20 cellular contexts compared by ENCODE assay signal in genomic region chr16:28040039-28040438, GRCh38. TPM values are rescaled to one million over a fixed set of nuclear protein-coding genes. Genes with fewer than 3 reads are reported as not detected.
DNase-seq lines count a peak whose midpoint lies in the region; ATAC-seq, FAIRE-seq and TF ChIP-seq lines count a peak whose summit lies in the region.
"Had no signal": no experiment of that assay in that cellular context is flagged by ENCODE, and none has a peak within 500 bp of the region (broad histone marks: within the 10 kb centered on the region; RNA-seq: fewer than 3 reads in every experiment).

No MANE protein-coding gene starts in this region.

- H4K91ac ChIP-seq in H1 (replicated peaks; ENCODE audit: insufficient read length, low read length) = no peak overlapping the region

- H3K4me3 ChIP-seq in GM23338 (no peak overlapping the region), H1 (ENCODE audit: extremely low read depth in 1 of 4, insufficient read depth in 2 of 4, low read depth in 3 of 4, low read length in 4 of 4) (no peak overlapping the region)
- H3K4me3 ChIP-seq: A549, GM23248 had no signal

- H3K56ac ChIP-seq in H1 (replicated peaks; ENCODE audit: insufficient read length, low read depth, low read length) = no peak overlapping the region

- no peak overlapping the region for H4K5ac ChIP-seq in H1 (ENCODE audit: insufficient read length, low read depth, low read length)

- H3K4me3 Mint-ChIP-seq in GM23338 (no peak overlapping the region), endothelial cell (ENCODE audit: unreplicated experiment) (no peak overlapping the region)
- H3K4me3 Mint-ChIP-seq: CD4-positive, alpha-beta T cell; H9 had no signal

- no peaks in the 10 kb centered on the region for H3K9me2 ChIP-seq in GM23338 (ENCODE audit: insufficient read depth)

- H3K27me3 Mint-ChIP-seq in GM23338 (ENCODE audit: insufficient read depth, low read depth, poor library complexity) = peaks cover 2% of the 10 kb centered on the region
- H3K27me3 Mint-ChIP-seq in endothelial cell (ENCODE audit: unreplicated experiment) = no peaks in the 10 kb centered on the region

- no peak overlapping the region for H4K8ac ChIP-seq in H1 (ENCODE audit: extremely low read depth, insufficient read depth, low read length)

- no peaks in the 10 kb centered on the region for H4K20me1 ChIP-seq in GM23338 (replicated peaks; ENCODE audit: insufficient read depth)
- H4K20me1 ChIP-seq in H1 (replicated peaks in 1 of 2; ENCODE audit: control insufficient read depth in 1 of 2, insufficient read depth in 2 of 2, low read length in 2 of 2) = peaks cover 0 to 4% of the 10 kb centered on the region in 2 experiments

- no peaks in the 10 kb centered on the region; a peak in 1 of 4 replicates for H3K9me3 ChIP-seq in H1 (ENCODE audit: insufficient read depth in 2 of 2, low read depth in 1 of 2, low read length in 1 of 2)
- H3K9me3 ChIP-seq: A549, Caco-2 had no signal

- H3K36me3 Mint-ChIP-seq in GM23338 (ENCODE audit: low read depth) (no peaks in the 10 kb centered on the region), endothelial cell (ENCODE audit: low read depth, unreplicated experiment) (no peaks in the 10 kb centered on the region)

- H3K9ac ChIP-seq in H1 (replicated peaks in 1 of 4; ENCODE audit: extremely low read depth in 1 of 4, low read depth in 3 of 4, low read length in 3 of 4) = no peak overlapping the region
- H3K9ac ChIP-seq: GM23248 had no signal

- TF ChIP-seq POLR2A in H1 (IDR thresholded peaks at IDR 0.05; ENCODE audit: control extremely low read depth in 1 of 2, low read depth in 2 of 2, low read length in 2 of 2) = no peak

- TF ChIP-seq CTCF in GM23338 (conservative IDR thresholded peaks at IDR 0.05; ENCODE audit: low read depth in 2 of 2) (no peak), H1 (IDR thresholded peaks at IDR 0.05; ENCODE audit: control extremely low read depth in 1 of 3, insufficient read depth in 1 of 3, low read depth in 1 of 3, low read length in 3 of 3) (no peak), endothelial cell (IDR thresholded peaks at IDR 0.05; ENCODE audit: unreplicated experiment) (no peak)

- H3K14ac ChIP-seq in H1 (ENCODE audit: insufficient read length) = no peak overlapping the region

- intact Hi-C loops in posterior vena cava (cut with DNase I) = no loop called here

- no peaks in the 10 kb centered on the region for H3F3A ChIP-seq in GM23338 (replicated peaks; ENCODE audit: low read depth)

- no peak overlapping the region for H2AFZ ChIP-seq in GM23338
- no peak overlapping the region for H2AFZ ChIP-seq in H1 (ENCODE audit: low read length)
- H2AFZ ChIP-seq: GM23248 had no signal

- H3K23me2 ChIP-seq in H1 (ENCODE audit: low read depth, low read length) = peaks cover 3% of the 10 kb centered on the region

- peak overlapping the region; percentile 61; the same call in 1 of the 2 replicates for H2BK15ac ChIP-seq in H1 (ENCODE audit: low read length)

- H3K27ac Mint-ChIP-seq in GM23338 = no peak overlapping the region
- no peak overlapping the region for H3K27ac Mint-ChIP-seq in endothelial cell (ENCODE audit: unreplicated experiment)
- H3K27ac Mint-ChIP-seq: CD4-positive, alpha-beta T cell; H9 had no signal

- H3K4ac ChIP-seq in H1 (replicated peaks; ENCODE audit: insufficient read length, low read depth, low read length) = no peak overlapping the region

- H3K79me2 ChIP-seq in GM23338 (replicated peaks; ENCODE audit: insufficient read depth) (no peaks in the 10 kb centered on the region), H1 (ENCODE audit: control insufficient read depth in 1 of 2, insufficient read depth in 2 of 2, low read length in 2 of 2) (no peaks in the 10 kb centered on the region)

- no peak for FAIRE-seq in H1 (lab: Jason Lieb, UNC)
- FAIRE-seq in HTR-8/SVneo (lab: Jason Lieb, UNC) = no peak
- FAIRE-seq: A549, D721Med, G401.6, GM12891, GM18507 had no signal

- H3K4me1 Mint-ChIP-seq in GM23338 = no peaks in the 10 kb centered on the region
- H3K4me1 Mint-ChIP-seq in endothelial cell (ENCODE audit: unreplicated experiment) = peaks cover 2% of the 10 kb centered on the region

- POLR2A ChIA-PET in H1 (lab: Charles Lee; ENCODE audit: partially characterized antibody) = no interaction called here

- H3K4me2 ChIP-seq in GM23338 = no peak overlapping the region
- H3K4me2 ChIP-seq in H1 (ENCODE audit: insufficient read depth in 1 of 2, low read depth in 2 of 2, low read length in 2 of 2) = no peak overlapping the region
- H3K4me2 ChIP-seq: A549 had no signal

- no peak overlapping the region for H2AK5ac ChIP-seq in H1 (ENCODE audit: low read depth, low read length)

- H3K27ac ChIP-seq in GM23338 (ENCODE audit: low read depth) (no peak overlapping the region), H1 (ENCODE audit: low read depth, low read length) (no peak overlapping the region)
- H3K27ac ChIP-seq: 22Rv1, A549, C4-2B, GM23248 had no signal

- no peak for TF ChIP-seq RAD21 in H1 (IDR thresholded peaks at IDR 0.05 in 1 of 2, conservative IDR thresholded peaks at IDR 0.05 in 1 of 2; ENCODE audit: low read depth in 2 of 2, low read length in 2 of 2)

- H3K79me1 ChIP-seq in H1 (ENCODE audit: low read depth, low read length) = no peaks in the 10 kb centered on the region

- no peak overlapping the region for H3K18ac ChIP-seq in H1 (ENCODE audit: extremely low read depth, low read length)

- no peak overlapping the region for H2BK120ac ChIP-seq in H1 (replicated peaks; ENCODE audit: low read depth, low read length)

- no peak overlapping the region for H2BK5ac ChIP-seq in H1 (ENCODE audit: low read depth, low read length)

- no peak overlapping the region for H2BK12ac ChIP-seq in H1 (ENCODE audit: low read depth, low read length)

- CTCF ChIA-PET in H1 (lab: Charles Lee; ENCODE audit: partially characterized antibody) = no interaction called here

- H3K4me1 ChIP-seq in GM23338 (ENCODE audit: insufficient read depth) (no peaks in the 10 kb centered on the region), H1 (replicated peaks in 1 of 4; ENCODE audit: control insufficient read depth in 3 of 4, insufficient read depth in 4 of 4, low read length in 3 of 4) (peaks cover 0 to 7% (median 3%) of the 10 kb centered on the region in 4 experiments; a peak in 5 of 7 replicates)
- H3K4me1 ChIP-seq: A549, Caco-2 had no signal

- H3K36me3 ChIP-seq in GM23338 (ENCODE audit: insufficient read depth) (no peaks in the 10 kb centered on the region), H1 (ENCODE audit: control insufficient read depth in 2 of 4, insufficient read depth in 4 of 4, low read length in 3 of 4) (no peaks in the 10 kb centered on the region)

- WGBS in H1 (ENCODE audit: extremely low coverage in 1 of 2, insufficient coverage in 1 of 2, insufficient read length in 1 of 2, insufficient replicate concordance in 2 of 2, low coverage in 1 of 2, low lambda C conversion rate in 2 of 2, missing lambda C conversion rate in 1 of 2), 2 experiments = 37% methylated on average over 8 of the region's 8 CpGs; no CpG with 5 or more reads in 1 of the 2 experiments

- no peak overlapping the region for H2BK20ac ChIP-seq in H1 (ENCODE audit: low read length)

- H3K27me3 ChIP-seq in GM23338 (ENCODE audit: insufficient read depth) = no peaks in the 10 kb centered on the region
- H3K27me3 ChIP-seq in H1 (replicated peaks in 1 of 4; ENCODE audit: control insufficient read depth in 3 of 4, extremely low read depth in 1 of 4, insufficient read depth in 3 of 4, low read length in 3 of 4) = no peaks in the 10 kb centered on the region

- TF ChIP-seq EP300 in H1 (IDR thresholded peaks at IDR 0.05; ENCODE audit: borderline replicate concordance in 1 of 2, low read depth in 2 of 2, low read length in 2 of 2) = no peak

- DNase-seq in GM23338 (ENCODE audit: low spot score) (peak; percentile 63), H1 (ENCODE audit: low read depth in 1 of 2, low spot score in 2 of 2) (no peak), iPS-NIHi11 (ENCODE audit: low spot score) (peak; percentile 25), posterior vena cava (ENCODE audit: low spot score) (peak; percentile 16), endothelial cell (ENCODE audit: low spot score) (no peak), amygdala (lab: John Stamatoyannopoulos, UW) (no peak), HTR-8/SVneo (ENCODE audit: insufficient read length, low spot score) (no peak)
- DNase-seq: AML-193; Caco-2; CD4-positive, alpha-beta T cell; GM23248; H9 had no signal

- H3K9me3 Mint-ChIP-seq in GM23338 (no peaks in the 10 kb centered on the region), endothelial cell (ENCODE audit: unreplicated experiment) (no peaks in the 10 kb centered on the region)
- H3K9me3 Mint-ChIP-seq: H9 had no signal

- H3K23ac ChIP-seq in H1 (ENCODE audit: insufficient read length) = no peak overlapping the region

- ATAC-seq in GM23338 = peak; percentile 76
- ATAC-seq: A549 had no signal

TF ChIP-seq in GM23338, 12 proteins besides CTCF, POLR2A, EP300 and RAD21 (continues in another document):
- no peak for TF ChIP-seq EZH2 (IDR thresholded peaks at IDR 0.05; ENCODE audit: low read depth, unreplicated experiment)
- TF ChIP-seq POLR2AphosphoS5 (IDR thresholded peaks at IDR 0.05; ENCODE audit: low read depth) = no peak
- TF ChIP-seq STAT1 (IDR thresholded peaks at IDR 0.05; ENCODE audit: unreplicated experiment) = no peak
- TF ChIP-seq EZH2phosphoT487 (IDR thresholded peaks at IDR 0.05; ENCODE audit: unreplicated experiment) = no peak

TF ChIP-seq in H1, 55 proteins besides CTCF, POLR2A, EP300 and RAD21:
- TF ChIP-seq TEAD4 (IDR thresholded peaks at IDR 0.05; ENCODE audit: low read depth, low read length) (0 out of 2 replicates have a peak, but pooled peaks have one; percentile 15), RBBP5 (IDR thresholded peaks at IDR 0.05; ENCODE audit: borderline replicate concordance, low read depth, low read length) (no peak), KDM1A (IDR thresholded peaks at IDR 0.05; ENCODE audit: borderline replicate concordance, low read length) (0 out of 2 replicates have a peak, but pooled peaks have one; percentile 18), SAP30 (IDR thresholded peaks at IDR 0.05; ENCODE audit: insufficient read depth, insufficient replicate concordance, low read length) (no peak)

RNA-seq across cellular contexts. Expression of gene GSG1L, which starts 23.5 kb away (rescaled TPM):
- total RNA-seq in GM23338 (2014; rRNA removed; shearing (Covaris generic)) = 0.63 TPM in 1 of 2 replicates, not detected in the other
- polyA plus RNA-seq in GM23338 (2016; fragmentation: Nextera tagmentation; extraction: Ambion mirVana) (0.19 and 0.36 TPM in 2 replicates), H1 (2011; rRNA removed) (1.1 and 1.5 TPM in 2 replicates)
- total RNA-seq in H1 (2021; fragmentation: NEBNext Ultra II Directional; extraction: Animal tissue kit (Norgen Biotek cat#: 25700)) = 0.71 and 0.90 TPM in 2 replicates
- polyA plus RNA-seq in H1 (2011; cell fraction: cytosol; rRNA removed) = 1.2 TPM
- polyA plus RNA-seq in H1 (2011; cell fraction: nucleus; rRNA removed) = 1.2 TPM
- 0.52 to 0.87 TPM (median 0.72 TPM) in 3 of 4 replicates, not detected in the other for polyA plus RNA-seq in H1 (2012, experiment 1 of 2)
- 0.52 TPM for polyA plus RNA-seq in H1 (2012, experiment 2 of 2)
- 0.36 TPM for polyA plus RNA-seq in H1 (2013, experiment 1 of 2)
- 0.22 TPM for polyA plus RNA-seq in H1 (2013, experiment 2 of 2)
- 0.50 and 0.93 TPM in 2 replicates for polyA minus RNA-seq in H1 (2011; rRNA and poly(A)+ RNA removed)
- not detected for polyA minus RNA-seq in H1 (2011; cell fraction: cytosol; rRNA and poly(A)+ RNA removed)
- 0.30 TPM for polyA minus RNA-seq in H1 (2011; cell fraction: nucleus; rRNA and poly(A)+ RNA removed)
- total RNA-seq in posterior vena cava (not detected), endothelial cell (ENCODE audit: unreplicated experiment) (0.38 TPM)
- total RNA-seq: Caco-2; CD4-positive, alpha-beta T cell; GM23248 had no signal
- polyA plus RNA-seq: A549, BJ, GM23248 had no signal

Comparison
In these comparisons a context has a peak if more than half of its experiments do, and no peak if none do; other contexts are left out.
1. DNase-seq: peak in GM23338 (single experiment), iPS-NIHi11 (single experiment) and posterior vena cava (single experiment); none in H1 (0 of 2), endothelial cell (single experiment), amygdala (0 of 56) and HTR-8/SVneo (single experiment).